Comparison of ENCODE assay signal across 28 cellular contexts in the genomic region with DNA sequence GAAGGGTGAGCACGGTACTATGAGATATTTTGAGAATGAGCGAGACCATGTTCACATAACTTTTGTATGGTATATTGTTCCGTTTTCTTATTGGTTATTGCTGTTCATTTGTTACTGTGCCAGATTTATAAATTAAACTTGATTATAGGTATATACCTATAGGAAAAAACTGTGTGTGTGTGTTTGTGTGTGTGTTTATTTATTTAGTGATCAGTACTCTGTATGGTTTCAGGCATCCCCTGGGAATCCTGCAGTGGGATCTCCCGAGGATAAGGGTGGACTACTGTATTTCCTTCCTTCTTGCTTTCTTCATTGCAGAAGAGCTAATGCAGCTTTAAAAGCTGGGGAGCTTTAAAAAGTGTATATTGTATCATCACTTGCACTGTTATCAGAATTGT.
"Had no signal": no experiment of that assay in that cellular context is flagged by ENCODE, and none has a peak within 500 bp of the region (broad histone marks: within the 10 kb centered on the region; RNA-seq: fewer than 3 reads in every experiment).

No MANE protein-coding gene starts in this region.

- H3K4me1 Mint-ChIP-seq: neural progenitor cell had no signal

- DNase-seq: activated CD4-positive, alpha-beta T cell treated with anti-CD3 and anti-CD28 coated beads for 36 hours; activated CD4-positive, CD25-positive, alpha-beta regulatory T cell; activated CD8-positive, alpha-beta memory T cell treated with anti-CD3 and anti-CD28 coated beads, Interleukin-2, amount 50 U/mL, for 4 hours; activated naive CD4-positive, alpha-beta T cell; activated T-cell treated with anti-CD3 and anti-CD28 coated beads, Interleukin-2, amount 50 U/mL, for 4 hours; anterior cingulate cortex; body of pancreas; effector CD8-positive, alpha-beta T cell; head of caudate nucleus; hippocampal formation; immature natural killer cell; kidney; left colon; midbrain; naive thymus-derived CD8-positive, alpha-beta T cell; occipital lobe; posterior cingulate gyrus; right cardiac atrium; stimulated activated CD4-positive, alpha-beta T cell treated with anti-CD3 and anti-CD28 coated beads, Interleukin-15, amount 100 ng/mL, for 24 hours; stimulated activated CD4-positive, alpha-beta T cell treated with anti-CD3 and anti-CD28 coated beads, Interleukin-2, amount 100 ng/mL, for 24 hours; stimulated activated naive CD4-positive, alpha-beta T cell treated with Interleukin-2 at 50 U/mL for 16 hours had no signal

- H3K27ac Mint-ChIP-seq: activated CD4-positive, alpha-beta T cell treated with anti-CD3 and anti-CD28 coated beads for 36 hours; activated naive CD8-positive, alpha-beta T cell; immature natural killer cell; neural progenitor cell; T-cell; T-helper 2 cell treated with Interferon-gamma antibody and Interleukin-4, amounts not matched to agents 5 μg/mL and 100 μg/mL, for 36 hours had no signal

- H3K9me3 Mint-ChIP-seq: activated T-cell treated with anti-CD3 and anti-CD28 coated beads, Interleukin-2, amount 50 U/mL, for 4 hours; central memory CD8-positive, alpha-beta T cell; immature natural killer cell; naive thymus-derived CD8-positive, alpha-beta T cell; neural progenitor cell; T-cell; T-helper 2 cell treated with Interferon-gamma antibody and Interleukin-4, amounts not matched to agents 5 μg/mL and 100 μg/mL, for 36 hours had no signal

- H3K9ac ChIP-seq: neural progenitor cell had no signal

- H2AFZ ChIP-seq: neural progenitor cell had no signal

- H3K27me3 ChIP-seq: body of pancreas, neural progenitor cell, tibial nerve had no signal

- H3K27me3 Mint-ChIP-seq: activated CD4-positive, alpha-beta T cell treated with anti-CD3 and anti-CD28 coated beads for 36 hours; activated naive CD8-positive, alpha-beta T cell; central memory CD8-positive, alpha-beta T cell; naive thymus-derived CD8-positive, alpha-beta T cell; T-cell had no signal

- H3K27ac ChIP-seq: body of pancreas, neural progenitor cell, tibial nerve had no signal

- ATAC-seq: activated CD4-positive, alpha-beta T cell treated with anti-CD3 and anti-CD28 coated beads for 36 hours; activated T-cell treated with anti-CD3 and anti-CD28 coated beads, Interleukin-2, amount 50 U/mL, for 4 hours; body of pancreas; left colon; naive thymus-derived CD8-positive, alpha-beta T cell; right cardiac atrium; T-cell had no signal

- H3K9me3 ChIP-seq: body of pancreas, tibial nerve had no signal

- H3K36me3 Mint-ChIP-seq: activated naive CD8-positive, alpha-beta T cell; immature natural killer cell had no signal

- H3K4me3 Mint-ChIP-seq: activated CD4-positive, alpha-beta T cell treated with anti-CD3 and anti-CD28 coated beads for 36 hours; activated naive CD8-positive, alpha-beta T cell; activated T-cell treated with anti-CD3 and anti-CD28 coated beads, Interleukin-2, amount 50 U/mL, for 4 hours; central memory CD8-positive, alpha-beta T cell; immature natural killer cell; naive thymus-derived CD8-positive, alpha-beta T cell; neural progenitor cell; T-cell; T-helper 2 cell treated with Interferon-gamma antibody and Interleukin-4, amounts not matched to agents 5 μg/mL and 100 μg/mL, for 36 hours had no signal

- H3K4me1 ChIP-seq: neural progenitor cell, tibial nerve had no signal

- H3K4me2 ChIP-seq: neural progenitor cell had no signal

- FAIRE-seq: colon, kidney had no signal

- H3K36me3 ChIP-seq: neural progenitor cell had no signal

- H3K4me3 ChIP-seq: body of pancreas, neural progenitor cell, tibial nerve had no signal
